ENCODE assay signal across 15 cellular contexts in the genomic region with DNA sequence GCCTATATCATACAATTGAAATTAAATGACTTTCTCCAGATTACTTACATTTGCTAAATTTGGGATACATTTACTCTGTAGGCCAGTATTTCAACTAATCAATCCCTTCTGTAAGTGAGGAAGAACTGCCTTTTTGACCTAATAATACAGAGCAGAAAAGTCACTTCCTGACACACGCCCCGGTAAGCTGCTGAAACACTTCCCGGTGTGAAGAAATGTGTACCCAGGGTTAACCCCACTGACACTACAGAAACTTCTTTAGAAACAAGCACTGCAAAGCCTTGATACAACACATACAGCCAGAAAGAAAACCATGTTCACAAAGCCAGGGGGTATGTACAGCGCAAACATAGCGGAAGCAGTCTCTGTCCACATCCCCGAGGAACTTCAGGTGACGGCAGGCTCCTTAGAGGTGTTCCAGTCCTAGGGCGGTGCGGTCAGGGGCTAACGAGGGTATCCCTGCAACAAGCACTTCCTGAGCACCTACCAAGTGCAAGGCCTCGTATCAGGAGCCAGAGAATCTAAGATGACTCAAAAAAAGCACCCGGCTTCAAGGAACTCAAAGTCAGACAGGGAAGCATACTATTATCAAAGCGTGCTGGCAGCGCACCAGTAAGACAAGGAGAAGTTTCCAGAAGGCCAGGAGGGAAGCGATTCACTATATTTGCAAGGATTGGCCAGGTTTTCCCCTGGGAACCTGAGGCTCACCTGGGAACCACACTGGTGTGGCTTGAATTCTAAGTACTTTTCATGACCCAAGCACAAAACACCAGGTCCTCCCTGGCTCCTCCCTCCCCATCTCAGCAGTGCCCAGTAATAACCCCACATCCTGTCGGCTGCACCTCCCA. TPM values are rescaled to one million over a fixed set of nuclear protein-coding genes. Genes with fewer than 3 reads are reported as not detected.
DNase-seq lines count a peak whose midpoint lies in the region; ATAC-seq, FAIRE-seq and TF ChIP-seq lines count a peak whose summit lies in the region.
"Had no signal": no experiment of that assay in that cellular context is flagged by ENCODE, and none has a peak within 500 bp of the region (broad histone marks: within the 10 kb centered on the region; RNA-seq: fewer than 3 reads in every experiment).

No MANE protein-coding gene starts in this region.

- no peak overlapping the region for H3K4me2 ChIP-seq in osteoblast (ENCODE audit: insufficient read depth, low read length)

- no peak for TF ChIP-seq POLR2A in upper lobe of left lung (IDR thresholded peaks at IDR 0.05)

- peak; percentile 52 for DNase-seq in activated CD8-positive, alpha-beta memory T cell treated with anti-CD3 and anti-CD28 coated beads for 24 hours
- DNase-seq in activated CD8-positive, alpha-beta memory T cell treated with anti-CD3 and anti-CD28 coated beads, Interleukin-2, amount 50 U/mL, for 4 hours: no peak
- DNase-seq in bronchial epithelial cell (ENCODE audit: low read depth) (peak; percentile 25), upper lobe of left lung (peak in 1 of 2 donors; percentile 53), SHP77 (lab: John Stamatoyannopoulos, UW) (no peak), osteoblast (ENCODE audit: insufficient read length, low spot score, missing footprints) (no peak), kidney glomerular epithelial cell (lab: John Stamatoyannopoulos, UW) (no peak)
- DNase-seq: activated B cell treated with CpG ODN at 0.5 μM for 24 hours; left cardiac atrium; NCI-H187; stimulated activated CD4-positive, alpha-beta T cell treated with anti-CD3 and anti-CD28 coated beads, Interleukin-15, amount 100 ng/mL, for 24 hours had no signal

- no peak for TF ChIP-seq EP300 in upper lobe of left lung (IDR thresholded peaks at IDR 0.05)

- WGBS in upper lobe of left lung, 2 donors: 60 to 61% methylated on average over 13 to 16 of the region's 16 CpGs

- H3K36me3 ChIP-seq in bronchial epithelial cell (ENCODE audit: control insufficient read depth, insufficient read depth, low read length) (no peaks in the 10 kb centered on the region), muscle layer of duodenum (ENCODE audit: control insufficient read depth in 1 of 2, insufficient read depth in 2 of 2, low read length in 2 of 2) (no peaks in the 10 kb centered on the region), upper lobe of left lung (no peaks in the 10 kb centered on the region), osteoblast (ENCODE audit: insufficient read depth, low read length) (no peaks in the 10 kb centered on the region)

- peaks cover 78% of the 10 kb centered on the region for H3K79me2 ChIP-seq in osteoblast (ENCODE audit: insufficient read depth, low read length)

- H3K27ac ChIP-seq in muscle layer of duodenum (ENCODE audit: low read length) (peak overlapping the region; percentile 36), upper lobe of left lung (peak overlapping the region; percentile 49 to 87 (median 68)), osteoblast (ENCODE audit: low read depth, low read length) (no peak overlapping the region)
- H3K27ac ChIP-seq: epithelial cell of prostate had no signal

- no peak overlapping the region for H2AFZ ChIP-seq in osteoblast (ENCODE audit: low read length)

- TF ChIP-seq CTCF in bronchial epithelial cell (IDR thresholded peaks at IDR 0.05; ENCODE audit: insufficient read depth, low read length, severe bottlenecking): no peak
- no peak for TF ChIP-seq CTCF in upper lobe of left lung (IDR thresholded peaks at IDR 0.05)
- no peak for TF ChIP-seq CTCF in osteoblast (IDR thresholded peaks at IDR 0.05; ENCODE audit: extremely low read depth, low read depth, low read length)

- H3K9me3 ChIP-seq in muscle layer of duodenum (ENCODE audit: control insufficient read depth in 1 of 2, low read length in 2 of 2) (no peaks in the 10 kb centered on the region), upper lobe of left lung (no peaks in the 10 kb centered on the region), osteoblast (ENCODE audit: low read depth, low read length) (no peaks in the 10 kb centered on the region)

- ATAC-seq in upper lobe of left lung (ENCODE audit: low FRiP score in 2 of 2): peak in 1 of 2 donors; percentile 33
- ATAC-seq: left cardiac atrium, Panc1 had no signal

- no peaks in the 10 kb centered on the region for H3K27me3 ChIP-seq in bronchial epithelial cell (ENCODE audit: control insufficient read depth, insufficient read depth, low read length)
- no peaks in the 10 kb centered on the region for H3K27me3 ChIP-seq in muscle layer of duodenum (ENCODE audit: low read depth, low read length)
- H3K27me3 ChIP-seq in upper lobe of left lung: no peaks in the 10 kb centered on the region
- H3K27me3 ChIP-seq in osteoblast (ENCODE audit: insufficient read depth, low read length): no peaks in the 10 kb centered on the region

- H3K4me3 ChIP-seq in bronchial epithelial cell (ENCODE audit: low read depth, low read length) (no peak overlapping the region), muscle layer of duodenum (ENCODE audit: low read depth in 1 of 2, low read length in 2 of 2) (no peak overlapping the region), upper lobe of left lung (no peak overlapping the region), osteoblast (ENCODE audit: insufficient read depth, low read length) (no peak overlapping the region)

- FAIRE-seq in bronchial epithelial cell (lab: Jason Lieb, UNC): no peak
- FAIRE-seq: A204.1 had no signal

- H3K4me1 ChIP-seq in muscle layer of duodenum (ENCODE audit: control insufficient read depth in 1 of 2, insufficient read depth in 2 of 2, low read length in 2 of 2) (peaks cover 35 to 71% of the 10 kb centered on the region in 2 donors), upper lobe of left lung (peaks cover 26 to 43% (median 39%) of the 10 kb centered on the region in 4 donors), osteoblast (ENCODE audit: insufficient read depth, low read length) (peaks cover 69% of the 10 kb centered on the region)

- peaks cover 12% of the 10 kb centered on the region for H4K20me1 ChIP-seq in osteoblast (ENCODE audit: insufficient read depth, low read length)

RNA-seq across cellular contexts. Expression of gene ZNF516, which starts 46.6 kb away (rescaled TPM):
- total RNA-seq in bronchial epithelial cell (16.6 and 20.9 TPM in 2 replicates), upper lobe of left lung (10 to 100 TPM; 21.9 to 44.3 (median 36.5) TPM), osteoblast (16.3 and 17.7 TPM in 2 replicates)

Comparison
In these comparisons a context has a peak if more than half of its experiments do, and no peak if none do; other contexts are left out.
1. DNase-seq: peak in activated CD8-positive, alpha-beta memory T cell treated with anti-CD3 and anti-CD28 coated beads for 24 hours (single experiment) and bronchial epithelial cell (single experiment); none in activated CD8-positive, alpha-beta memory T cell treated with anti-CD3 and anti-CD28 coated beads, Interleukin-2, amount 50 U/mL, for 4 hours (single experiment), SHP77 (0 of 2), osteoblast (single experiment) and kidney glomerular epithelial cell (single experiment).